Comparison of ENCODE assay signal across 22 cellular contexts in the genomic region with DNA sequence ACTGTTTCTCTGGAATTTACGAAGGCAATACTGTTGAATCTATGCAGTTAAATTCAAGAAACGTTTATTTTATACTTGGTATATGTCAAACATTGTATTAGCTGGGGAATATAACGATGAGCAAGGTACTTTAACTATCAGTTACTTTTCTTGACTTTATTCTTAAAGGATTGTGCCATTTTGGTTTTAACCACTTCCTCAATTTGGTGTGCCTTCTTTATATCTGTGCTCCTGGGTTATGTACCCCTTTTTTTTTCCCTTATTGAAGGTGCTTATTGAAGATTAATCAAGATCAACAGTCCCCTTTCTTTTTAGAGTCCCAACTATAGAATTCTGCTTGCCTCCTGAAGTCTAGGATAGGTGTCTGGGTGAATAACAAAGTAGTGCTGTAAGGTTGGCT.
"Had no signal": no experiment of that assay in that cellular context is flagged by ENCODE, and none has a peak within 500 bp of the region (broad histone marks: within the 10 kb centered on the region; RNA-seq: fewer than 3 reads in every experiment).

No MANE protein-coding gene starts in this region.

- H3K27me3 Mint-ChIP-seq: activated naive CD8-positive, alpha-beta T cell treated with anti-CD3 and anti-CD28 coated beads, Interleukin-2, amount 10 ng/mL, durations not matched to agents 7 days and 5 days; T-cell had no signal

- H3K27ac ChIP-seq: coronary artery, left lung, psoas muscle, right lobe of liver, stomach, thoracic aorta had no signal

- H3K27ac Mint-ChIP-seq: activated naive CD8-positive, alpha-beta T cell treated with anti-CD3 and anti-CD28 coated beads, Interleukin-2, amount 10 ng/mL, durations not matched to agents 7 days and 5 days; brain; nephron had no signal

- H3K27me3 ChIP-seq: left lung, right lobe of liver, stomach had no signal

- ATAC-seq: left lung, mucosa of descending colon, psoas muscle, right lobe of liver, T-cell had no signal

- H3K4me3 Mint-ChIP-seq: activated naive CD8-positive, alpha-beta T cell treated with anti-CD3 and anti-CD28 coated beads, Interleukin-2, amount 10 ng/mL, durations not matched to agents 7 days and 5 days; nephron had no signal

- H3K4me3 ChIP-seq: coronary artery, left lung, mucosa of descending colon, psoas muscle, right lobe of liver, smooth muscle cell, stomach, thoracic aorta had no signal

- DNase-seq: activated CD4-positive, alpha-beta T cell treated with anti-CD3 and anti-CD28 coated beads for 1 hour; activated CD4-positive, alpha-beta T cell treated with anti-CD3 and anti-CD28 coated beads, Interleukin-2, amount 50 U/mL, for 4 hours; activated CD8-positive, alpha-beta memory T cell treated with anti-CD3 and anti-CD28 coated beads, Interleukin-2, amount 50 U/mL, for 4 hours; activated gamma-delta T cell treated with Interleukin-2 at 50 U/mL for 16 hours; activated naive CD8-positive, alpha-beta T cell treated with anti-CD3 and anti-CD28 coated beads, Interleukin-2, amount 10 ng/mL, durations not matched to agents 7 days and 5 days; central memory CD4-positive, alpha-beta T cell; foreskin fibroblast; glutamatergic neuron; hypothalamus; kidney; left lung; mammary epithelial cell; mucosa of descending colon; psoas muscle; right lobe of liver; stomach; T-cell had no signal

- H3K36me3 ChIP-seq: right lobe of liver had no signal
